Comparison of ENCODE assay signal across 19 cellular contexts in genomic region chr6:33211666-33212422, GRCh38. TPM values are rescaled to one million over a fixed set of nuclear protein-coding genes. Genes with fewer than 3 reads are reported as not detected.
DNase-seq lines count a peak whose midpoint lies in the region; ATAC-seq and TF ChIP-seq lines count a peak whose summit lies in the region.
"Had no signal": no experiment of that assay in that cellular context is flagged by ENCODE, and none has a peak within 500 bp of the region (broad histone marks: within the 10 kb centered on the region; RNA-seq: fewer than 3 reads in every experiment).

No MANE protein-coding gene starts in this region.

- no peak for TF ChIP-seq EP300 in sigmoid colon (IDR thresholded peaks at IDR 0.05)

- peaks cover 12% of the 10 kb centered on the region for H3K79me1 ChIP-seq in trophoblast cell (ENCODE audit: low read length)

- no peak for ATAC-seq in HG02970 (IDR thresholded peaks at IDR 0.05; ENCODE audit: low FRiP score, unreplicated experiment)

- H4K91ac ChIP-seq in trophoblast cell (ENCODE audit: low read depth, low read length): no peak overlapping the region

- peaks cover 31% of the 10 kb centered on the region for H3K4me1 ChIP-seq in DOHH2 (ENCODE audit: control insufficient read depth, low read length)
- H3K4me1 ChIP-seq in HUES6 (ENCODE audit: control insufficient read depth, insufficient read depth, low read length): peaks cover 45% of the 10 kb centered on the region
- peaks cover 8 to 19% of the 10 kb centered on the region in 2 experiments for H3K4me1 ChIP-seq in trophoblast cell (ENCODE audit: control insufficient read depth in 1 of 2, insufficient read depth in 2 of 2, low read length in 2 of 2)
- H3K4me1 ChIP-seq in sigmoid colon: peaks cover 0 to 36% (median 30%) of the 10 kb centered on the region in 4 donors

- no peaks in the 10 kb centered on the region; the same call in 1 of the 2 replicates for H4K20me1 ChIP-seq in DOHH2 (ENCODE audit: control insufficient read depth, insufficient read depth, low read depth, low read length)

- H3K27ac ChIP-seq in DOHH2 (ENCODE audit: low read depth, low read length) (no peak overlapping the region), HUES6 (ENCODE audit: low read depth, low read length) (no peak overlapping the region), trophoblast cell (ENCODE audit: low read depth, low read length) (no peak overlapping the region), sigmoid colon (no peak overlapping the region)
- H3K27ac ChIP-seq: coronary artery, epithelial cell of prostate, SJSA1 had no signal

- H3K4me3 ChIP-seq in DOHH2 (ENCODE audit: low read length) (no peak overlapping the region), HUES6 (ENCODE audit: low read depth, low read length) (peak overlapping the region; percentile 38), choroid plexus epithelial cell (ENCODE audit: low read depth, low read length) (no peak overlapping the region), trophoblast cell (ENCODE audit: low read depth, low read length) (no peak overlapping the region), sigmoid colon (no peak overlapping the region)
- H3K4me3 ChIP-seq: SJSA1 had no signal

- TF ChIP-seq POLR2A in sigmoid colon (IDR thresholded peaks at IDR 0.05): no peak

- H2AFZ ChIP-seq in trophoblast cell (ENCODE audit: insufficient read depth, low read length, poor library complexity): no peak overlapping the region

- peaks cover 11% of the 10 kb centered on the region for H3K36me3 ChIP-seq in DOHH2 (ENCODE audit: control insufficient read depth, low read length)
- peaks cover 15% of the 10 kb centered on the region for H3K36me3 ChIP-seq in HUES6 (ENCODE audit: control insufficient read depth, insufficient read depth, low read length)
- H3K36me3 ChIP-seq in trophoblast cell (ENCODE audit: control insufficient read depth in 1 of 2, insufficient read depth in 2 of 2, low read length in 2 of 2): peaks cover 11 to 15% of the 10 kb centered on the region in 2 experiments
- H3K36me3 ChIP-seq in sigmoid colon: peaks cover 4 to 26% (median 6%) of the 10 kb centered on the region in 4 donors

- intact Hi-C loops in sigmoid colon (cut with DNase I): no loop called here

- no peaks in the 10 kb centered on the region for H3K9me3 ChIP-seq in DOHH2 (ENCODE audit: control insufficient read depth, insufficient read depth, low read length)
- no peaks in the 10 kb centered on the region for H3K9me3 ChIP-seq in HUES6 (ENCODE audit: control insufficient read depth, insufficient read depth, low read depth, low read length)
- peaks cover 10% of the 10 kb centered on the region for H3K9me3 ChIP-seq in trophoblast cell (ENCODE audit: insufficient read depth, low read depth, low read length)
- no peaks in the 10 kb centered on the region for H3K9me3 ChIP-seq in sigmoid colon
- H3K9me3 ChIP-seq: SJSA1 had no signal

- H3K9ac ChIP-seq in HUES6 (ENCODE audit: low read length) (no peak overlapping the region), trophoblast cell (ENCODE audit: low read length) (no peak overlapping the region)

- peaks cover 11% of the 10 kb centered on the region for H3F3A ChIP-seq in DOHH2 (ENCODE audit: control insufficient read depth, insufficient read depth)

- no CpG with 5 or more reads among the region's 18 CpGs for WGBS in trophoblast cell (ENCODE audit: extremely low coverage, insufficient coverage, insufficient read length)
- 81 to 86% methylated on average over 18 of the region's 18 CpGs for WGBS in sigmoid colon, 2 donors

- H4K8ac ChIP-seq in trophoblast cell (ENCODE audit: low read depth, low read length): no peak overlapping the region

- no peak overlapping the region for H3K14ac ChIP-seq in trophoblast cell (ENCODE audit: low read length)

- H2BK12ac ChIP-seq in trophoblast cell (ENCODE audit: low read length): no peak overlapping the region

- no peak overlapping the region for H3K18ac ChIP-seq in trophoblast cell (ENCODE audit: low read length)

- TF ChIP-seq CTCF in DOHH2 (IDR thresholded peaks at IDR 0.05; ENCODE audit: low read depth, low read length, poor library complexity, severe bottlenecking) (peak; percentile 21), choroid plexus epithelial cell (conservative IDR thresholded peaks at IDR 0.05; ENCODE audit: low read depth, low read length) (peak; percentile 2), sigmoid colon (IDR thresholded peaks at IDR 0.05) (no peak)

- H3K4ac ChIP-seq in trophoblast cell (ENCODE audit: low read depth, low read length): no peak overlapping the region

- no peak overlapping the region for H4K12ac ChIP-seq in trophoblast cell (ENCODE audit: low read depth, low read length)

- no peak overlapping the region for H2AK5ac ChIP-seq in trophoblast cell (ENCODE audit: low read length)

- H3K4me2 ChIP-seq in DOHH2 (ENCODE audit: low read length) (no peak overlapping the region), trophoblast cell (ENCODE audit: low read length) (no peak overlapping the region)

- H3K79me2 ChIP-seq in DOHH2 (ENCODE audit: control insufficient read depth, low read length): peaks cover 12% of the 10 kb centered on the region
- H3K79me2 ChIP-seq in trophoblast cell (ENCODE audit: control insufficient read depth, insufficient read depth, low read length, poor library complexity): peaks cover 7% of the 10 kb centered on the region

- DNase-seq in choroid plexus epithelial cell (ENCODE audit: low read depth) (no peak), mesenteric fat pad (ENCODE audit: low spot score) (peak; percentile 73), trophoblast cell (no peak), SIG-M5 treated with dmso at 0.1 percent for 504 hours (lab: John Stamatoyannopoulos, UW; ENCODE audit: unreplicated experiment) (no peak), sigmoid colon (no peak)
- DNase-seq: activated CD8-positive, alpha-beta memory T cell treated with anti-CD3 and anti-CD28 coated beads, Interleukin-2, amount 50 U/mL, for 4 hours; activated naive CD4-positive, alpha-beta T cell; COR-L47; NCI-H2029; nucleus accumbens; stimulated activated CD4-positive, alpha-beta T cell treated with anti-CD3 and anti-CD28 coated beads, Interleukin-2, amount 100 ng/mL, for 48 hours; substantia nigra; T1000 had no signal

- H2BK5ac ChIP-seq in trophoblast cell (ENCODE audit: low read depth, low read length, poor library complexity): no peak overlapping the region

- no peak overlapping the region for H3K23ac ChIP-seq in trophoblast cell (ENCODE audit: low read length)

- H3K9me2 ChIP-seq in DOHH2 (replicated peaks; ENCODE audit: control insufficient read depth, low read length): no peaks in the 10 kb centered on the region

- H3K27me3 ChIP-seq in DOHH2 (ENCODE audit: control insufficient read depth, low read length): peaks cover 21% of the 10 kb centered on the region
- peaks cover 72% of the 10 kb centered on the region for H3K27me3 ChIP-seq in HUES6 (ENCODE audit: control insufficient read depth, insufficient read depth, low read length)
- H3K27me3 ChIP-seq in trophoblast cell (ENCODE audit: insufficient read depth, low read length): peaks cover 17% of the 10 kb centered on the region
- no peaks in the 10 kb centered on the region for H3K27me3 ChIP-seq in sigmoid colon

- H2BK120ac ChIP-seq in trophoblast cell (ENCODE audit: insufficient read depth, low read length, poor library complexity): no peak overlapping the region

RNA-seq across cellular contexts. Expression of gene RING1, which starts 3.5 kb away (rescaled TPM):
- total RNA-seq in mesenteric fat pad (32.6 TPM), sigmoid colon (10 to 100 TPM; 13.2 to 18.1 (median 17.1) TPM)
- 27.7 and 28.0 TPM in 2 replicates for polyA plus RNA-seq in trophoblast cell (2013)
- polyA plus RNA-seq in sigmoid colon: 10 to 100 TPM; 27.7 to 36.0 (median 32.7) TPM

RNA-seq across cellular contexts. Expression of gene HSD17B8, which starts 7.4 kb away (rescaled TPM):
- 5.3 TPM for total RNA-seq in mesenteric fat pad
- polyA plus RNA-seq in trophoblast cell (2013): 2.7 and 3.2 TPM in 2 replicates
- total RNA-seq in sigmoid colon: 10 to 100 TPM in 3 of 4 donors, not detected in 1; 17.3 to 19.0 (median 18.9) TPM
- 10 to 100 TPM; 18.6 to 27.3 (median 21.3) TPM for polyA plus RNA-seq in sigmoid colon

RNA-seq across cellular contexts. Expression of gene SLC39A7, which starts 11.2 kb away (rescaled TPM):
- total RNA-seq in mesenteric fat pad: 109 TPM
- 96.6 and 100 TPM in 2 replicates for polyA plus RNA-seq in trophoblast cell (2013)
- 10 to 100 TPM; 48.7 to 52.1 (median 49.8) TPM for total RNA-seq in sigmoid colon
- polyA plus RNA-seq in sigmoid colon: 100 to 1,000 TPM in 1 of 3 donors, 10 to 100 TPM in 2; 31.2 to 189 (median 31.2) TPM

RNA-seq across cellular contexts. Expression of gene RXRB, which starts 11.4 kb away (rescaled TPM):
- total RNA-seq in mesenteric fat pad (35.8 TPM), sigmoid colon (10 to 100 TPM; 27.8 to 32.4 (median 30.4) TPM)
- polyA plus RNA-seq in trophoblast cell (2013): 13.5 and 14.4 TPM in 2 replicates
- 10 to 100 TPM; 15.6 to 33.2 (median 16.2) TPM for polyA plus RNA-seq in sigmoid colon

RNA-seq across cellular contexts. Expression of gene COL11A2, which starts 19.6 kb away (rescaled TPM):
- total RNA-seq in mesenteric fat pad (0.67 TPM), sigmoid colon (1 to 10 TPM in 1 of 4 donors, under 1 TPM in 2, not detected in 1; 0.16 to 1.4 (median 0.41) TPM)
- polyA plus RNA-seq in trophoblast cell (2013): 4.4 and 4.5 TPM in 2 replicates
- polyA plus RNA-seq in sigmoid colon: under 1 TPM in 1 of 3 donors, not detected in 2; 0.60 TPM

Comparison
In these comparisons a context has a peak if more than half of its experiments do, and no peak if none do; other contexts are left out.
1. CTCF ChIP-seq: peak in DOHH2 (single experiment) and choroid plexus epithelial cell (single experiment); none in sigmoid colon (0 of 4).